In the genomic region with DNA sequence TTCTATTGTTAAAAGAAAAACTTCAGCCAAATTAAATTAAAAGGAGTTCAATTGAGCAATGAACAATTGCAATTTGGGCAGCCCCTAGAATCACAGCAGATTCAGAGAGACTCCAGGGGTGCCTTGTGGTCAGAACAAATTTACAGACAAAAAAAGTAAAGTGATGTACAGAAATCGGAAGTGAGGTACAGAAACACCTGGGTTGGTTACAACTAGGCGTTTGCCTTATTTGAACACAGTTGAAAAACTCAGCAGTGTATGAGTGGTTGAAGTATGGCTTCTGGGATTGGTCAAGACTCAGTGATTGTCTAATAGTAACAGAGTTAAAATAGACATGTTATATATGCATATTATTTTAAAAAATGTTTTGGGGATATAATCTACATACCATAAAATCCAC, we compare ENCODE assay signal across 5 cellular contexts.
"Had no signal": no experiment of that assay in that cellular context is flagged by ENCODE, and none has a peak within 500 bp of the region (broad histone marks: within the 10 kb centered on the region; RNA-seq: fewer than 3 reads in every experiment).

No MANE protein-coding gene starts in this region.

- ATAC-seq: GM23338, K562 had no signal

- H2AFZ ChIP-seq: GM23338 had no signal

- H3K4me2 ChIP-seq: GM23338 had no signal

- H3K4me3 ChIP-seq: GM23338, K562 had no signal

- DNase-seq: H9, HCEC 1CT, IMR-90 had no signal
